ENCODE assay signal across 30 cellular contexts in genomic region chr1:157249739-157250138, GRCh38.
"Had no signal": no experiment of that assay in that cellular context is flagged by ENCODE, and none has a peak within 500 bp of the region (broad histone marks: within the 10 kb centered on the region; RNA-seq: fewer than 3 reads in every experiment).

No MANE protein-coding gene starts in this region.

- H3K4me1 Mint-ChIP-seq: activated CD8-positive, alpha-beta memory T cell treated with anti-CD3 and anti-CD28 coated beads, Interleukin-2, amount 10 ng/mL, durations not matched to agents 7 days and 5 days had no signal

- H3K36me3 Mint-ChIP-seq: activated CD8-positive, alpha-beta memory T cell treated with anti-CD3 and anti-CD28 coated beads, Interleukin-2, amount 10 ng/mL, durations not matched to agents 7 days and 5 days had no signal

- H3K4me3 ChIP-seq: ascending aorta, body of pancreas, MG63 had no signal

- H3K4me1 ChIP-seq: ascending aorta, body of pancreas had no signal

- H3K4me3 Mint-ChIP-seq: activated CD8-positive, alpha-beta memory T cell treated with anti-CD3 and anti-CD28 coated beads, Interleukin-2, amount 10 ng/mL, durations not matched to agents 7 days and 5 days; activated naive CD8-positive, alpha-beta T cell treated with anti-CD3 and anti-CD28 coated beads, Interleukin-2, amount 50 U/mL, for 24 hours; activated T-cell treated with anti-CD3 and anti-CD28 coated beads, Interleukin-2, amount 50 U/mL, for 4 hours had no signal

- H3K27ac Mint-ChIP-seq: activated CD8-positive, alpha-beta memory T cell treated with anti-CD3 and anti-CD28 coated beads, Interleukin-2, amount 10 ng/mL, durations not matched to agents 7 days and 5 days; activated naive CD4-positive, alpha-beta T cell treated with anti-CD3 and anti-CD28 coated beads, Interleukin-2, amount 50 U/mL, for 72 hours; activated naive CD8-positive, alpha-beta T cell treated with anti-CD3 and anti-CD28 coated beads, Interleukin-2, amount 50 U/mL, for 24 hours had no signal

- DNase-seq: activated CD4-positive, alpha-beta T cell treated with anti-CD3 and anti-CD28 coated beads for 4 hours; activated CD4-positive, alpha-beta T cell treated with anti-CD3 and anti-CD28 coated beads, Interleukin-2, amount 50 U/mL, for 4 hours; activated CD8-positive, alpha-beta memory T cell treated with anti-CD3 and anti-CD28 coated beads, Interleukin-2, amount 10 ng/mL, durations not matched to agents 7 days and 5 days; activated effector memory CD4-positive, alpha-beta T cell treated with anti-CD3 and anti-CD28 coated beads, Interleukin-2, amount 50 U/mL, for 16 hours; activated naive CD4-positive, alpha-beta T cell treated with Interleukin-2 at 50 U/mL for 16 hours; activated naive CD8-positive, alpha-beta T cell treated with anti-CD3 and anti-CD28 coated beads, Interleukin-2, amount 50 U/mL, for 24 hours; activated T-cell treated with anti-CD3 and anti-CD28 coated beads, Interleukin-2, amount 50 U/mL, for 4 hours; amniotic stem cell; body of pancreas; central memory CD4-positive, alpha-beta T cell; MG63; NCI-H1092 treated with DMSO at 0.1 percent for 48 hours; NCI-H1417 treated with DMSO at 0.1 percent for 48 hours; NCI-H1694; NCI-H2029; NCI-H2107; NCI-H2171 treated with DMSO at 0.1 percent for 48 hours; NCI-H226; NCI-H526; NCI-H774; RPMI8226; SK-N-SH; T-helper 1 cell; WERI-Rb-1 had no signal

- H3K27me3 ChIP-seq: ascending aorta, body of pancreas had no signal

- H3K36me3 ChIP-seq: ascending aorta, MG63, WERI-Rb-1 had no signal

- H3K9me3 Mint-ChIP-seq: activated T-cell treated with anti-CD3 and anti-CD28 coated beads, Interleukin-2, amount 50 U/mL, for 4 hours had no signal

- H3K27ac ChIP-seq: ascending aorta, body of pancreas, WERI-Rb-1 had no signal

- ATAC-seq: activated CD4-positive, CD25-positive, alpha-beta regulatory T cell treated with anti-CD3 and anti-CD28 coated beads, Interleukin-2, amount 50 U/mL, for 24 hours; activated CD8-positive, alpha-beta memory T cell treated with anti-CD3 and anti-CD28 coated beads, Interleukin-2, amount 10 ng/mL, durations not matched to agents 7 days and 5 days; activated T-cell treated with anti-CD3 and anti-CD28 coated beads, Interleukin-2, amount 50 U/mL, for 4 hours; body of pancreas; Panc1; Right ventricle myocardium inferior had no signal

- FAIRE-seq: bronchial epithelial cell had no signal

- H3K4me2 ChIP-seq: SK-N-SH had no signal

- H3K9me3 ChIP-seq: ascending aorta, body of pancreas, MG63, SK-N-SH had no signal
